ENCODE assay signal across 12 cellular contexts in the genomic region with DNA sequence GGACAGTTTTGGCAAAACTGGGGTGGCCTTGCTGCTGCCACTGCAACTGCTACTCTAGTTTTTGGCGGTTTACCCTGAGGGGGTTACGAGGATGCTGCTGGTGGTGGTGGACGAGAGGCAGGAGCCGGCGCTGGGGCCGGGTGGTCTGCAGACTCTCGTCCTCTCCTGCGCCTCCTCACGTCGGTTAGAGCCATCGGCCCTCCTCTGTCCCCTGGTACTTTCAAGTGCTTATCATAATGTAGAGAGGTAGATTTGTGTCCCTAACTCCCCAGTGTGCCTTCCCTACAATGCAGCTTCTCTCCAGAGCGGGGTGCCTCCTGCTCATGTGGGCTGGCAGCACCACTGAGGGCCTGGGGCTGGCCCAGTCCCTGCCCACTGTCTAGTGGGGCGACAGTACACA. TPM values are rescaled to one million over a fixed set of nuclear protein-coding genes. Genes with fewer than 3 reads are reported as not detected.
"Had no signal": no experiment of that assay in that cellular context is flagged by ENCODE, and none has a peak within 500 bp of the region (broad histone marks: within the 10 kb centered on the region; RNA-seq: fewer than 3 reads in every experiment).

No MANE protein-coding gene starts in this region.

- H3K27ac ChIP-seq: HL-60 had no signal

- H3K4me3 ChIP-seq: GM23338, K562 had no signal

- DNase-seq: H9, HFFc6, IMR-90, KG1 had no signal

- FAIRE-seq: H1, H54, HepG2, K562 had no signal

- ATAC-seq: GM23338, HCT116, HepG2, K562 had no signal

RNA-seq across cellular contexts. Expression of gene PNLDC1, which starts 25.9 kb away (rescaled TPM):
- total RNA-seq: GM23338, H9, HepG2, HFFc6, HT1080, IMR-90, K562 had no signal
- polyA plus RNA-seq: GM23338, HepG2, IMR-90 had no signal
